Comparison of ENCODE assay signal across 18 cellular contexts in genomic region chr16:4202615-4203014, GRCh38. TPM values are rescaled to one million over a fixed set of nuclear protein-coding genes. Genes with fewer than 3 reads are reported as not detected.
DNase-seq lines count a peak whose midpoint lies in the region; ATAC-seq and TF ChIP-seq lines count a peak whose summit lies in the region.
"Had no signal": no experiment of that assay in that cellular context is flagged by ENCODE, and none has a peak within 500 bp of the region (broad histone marks: within the 10 kb centered on the region; RNA-seq: fewer than 3 reads in every experiment).

No MANE protein-coding gene starts in this region.

- POLR2A ChIA-PET in HEK293 (lab: Yijun Ruan, JAX): interaction anchor here (0.9 kb wide), 1 partner anchor 51 kb away, joined by 3 read pairs; no protein-coding TSS in a partner anchor

- H3K27ac ChIP-seq in HEK293 (ENCODE audit: extremely low read depth, low read depth, low read length): no peak overlapping the region
- H3K27ac ChIP-seq in osteoblast (ENCODE audit: low read depth, low read length): no peak overlapping the region
- peak overlapping the region; percentile 91 to 100 (median 98) for H3K27ac ChIP-seq in gastrocnemius medialis
- H3K27ac ChIP-seq in effector memory CD4-positive, alpha-beta T cell (ENCODE audit: insufficient read depth, low read length, poor library complexity, severe bottlenecking): no peak overlapping the region
- H3K27ac ChIP-seq: 22Rv1; A549; BLaER1 treated with 17β-estradiol and CSF1 and Interleukin-3, amounts not matched to agents 10 nM and 100 nM; C4-2B had no signal

- peak; percentile 48 for DNase-seq in osteoblast (ENCODE audit: insufficient read length, low spot score, missing footprints)
- DNase-seq in gastrocnemius medialis: no peak
- DNase-seq in effector memory CD4-positive, alpha-beta T cell: no peak
- DNase-seq: AML-193; Caco-2; Calu3; CD4-positive, alpha-beta T cell; CD8-positive, alpha-beta T cell; DMS79 treated with DMSO at 0.1 percent for 48 hours; GF-D8 had no signal

- H3K4me3 ChIP-seq in HEK293 (ENCODE audit: low read depth, low read length): no peak overlapping the region
- no peak overlapping the region for H3K4me3 ChIP-seq in osteoblast (ENCODE audit: insufficient read depth, low read length)
- no peak overlapping the region for H3K4me3 ChIP-seq in gastrocnemius medialis
- no peak overlapping the region for H3K4me3 ChIP-seq in effector memory CD4-positive, alpha-beta T cell (ENCODE audit: insufficient read depth, low read depth, low read length, poor library complexity, severe bottlenecking)
- H3K4me3 ChIP-seq: A549; BLaER1 treated with 17β-estradiol and CSF1 and Interleukin-3, amounts not matched to agents 10 nM and 100 nM had no signal

- CTCF ChIA-PET in HEK293 (lab: Yijun Ruan, JAX): interaction anchor here (0.5 to 7.2 kb wide), 6 partner anchors 31 to 201 kb away, joined by 3 to 73 read pairs (median 4); no protein-coding TSS in a partner anchor

- no peaks in the 10 kb centered on the region for H3K36me3 ChIP-seq in HEK293 (ENCODE audit: control insufficient read depth in 2 of 2, insufficient read depth in 1 of 2, low read length in 2 of 2)
- H3K36me3 ChIP-seq in osteoblast (ENCODE audit: insufficient read depth, low read length): no peaks in the 10 kb centered on the region
- peaks cover 0 to 56% of the 10 kb centered on the region in 2 donors for H3K36me3 ChIP-seq in gastrocnemius medialis
- H3K36me3 ChIP-seq in effector memory CD4-positive, alpha-beta T cell (ENCODE audit: control insufficient read depth, insufficient read depth, low read length): no peaks in the 10 kb centered on the region
- H3K36me3 ChIP-seq: BLaER1 treated with 17β-estradiol and CSF1 and Interleukin-3, amounts not matched to agents 10 nM and 100 nM had no signal

- H3K4me2 ChIP-seq in osteoblast (ENCODE audit: insufficient read depth, low read length): no peak overlapping the region
- H3K4me2 ChIP-seq: A549; BLaER1 treated with 17β-estradiol and CSF1 and Interleukin-3, amounts not matched to agents 10 nM and 100 nM had no signal

- ATAC-seq in gastrocnemius medialis: no peak
- ATAC-seq in GM19467 (IDR thresholded peaks at IDR 0.05; ENCODE audit: unreplicated experiment): no peak
- ATAC-seq: A549; CD8-positive, alpha-beta T cell had no signal

- no peak for TF ChIP-seq CTCF in HEK293 (tag by site-specific recombination; IDR thresholded peaks at IDR 0.05)
- no peak for TF ChIP-seq CTCF in osteoblast (IDR thresholded peaks at IDR 0.05; ENCODE audit: extremely low read depth, low read depth, low read length)
- TF ChIP-seq CTCF in gastrocnemius medialis (IDR thresholded peaks at IDR 0.05 in 4 of 5, conservative IDR thresholded peaks at IDR 0.05 in 1 of 5): no peak

- H3K27me3 ChIP-seq in osteoblast (ENCODE audit: insufficient read depth, low read length): no peaks in the 10 kb centered on the region
- H3K27me3 ChIP-seq in gastrocnemius medialis: no peaks in the 10 kb centered on the region
- no peaks in the 10 kb centered on the region for H3K27me3 ChIP-seq in effector memory CD4-positive, alpha-beta T cell (replicated peaks; ENCODE audit: control insufficient read depth, insufficient read depth, low read length, poor library complexity, severe bottlenecking)

- intact Hi-C loops in gastrocnemius medialis (cut with DNase I; ENCODE audit: low total_unique reads): loop anchor here (10.0 kb wide), 1 partner anchor 132 kb away; no protein-coding TSS in a partner anchor

- no peaks in the 10 kb centered on the region for H3K4me1 ChIP-seq in HEK293 (ENCODE audit: control insufficient read depth, insufficient read depth, low read length)
- H3K4me1 ChIP-seq in osteoblast (ENCODE audit: insufficient read depth, low read length): peaks cover 9% of the 10 kb centered on the region
- peaks cover 27 to 38% of the 10 kb centered on the region in 2 donors for H3K4me1 ChIP-seq in gastrocnemius medialis
- peaks cover 17% of the 10 kb centered on the region for H3K4me1 ChIP-seq in effector memory CD4-positive, alpha-beta T cell (ENCODE audit: control insufficient read depth, insufficient read depth, low read length, poor library complexity, severe bottlenecking)
- H3K4me1 ChIP-seq: Caco-2 had no signal

- H2AFZ ChIP-seq in osteoblast (ENCODE audit: low read length): no peak overlapping the region

- in situ Hi-C loops in gastrocnemius medialis (cut with MboI; ENCODE audit: low sequenced_read_pairs in 4 of 4): loop anchor here in 3 of 4 donors (5.0 to 10.0 kb wide), 2 partner anchors 50 to 52 kb away; no protein-coding TSS in a partner anchor

- no peaks in the 10 kb centered on the region for H4K20me1 ChIP-seq in osteoblast (ENCODE audit: insufficient read depth, low read length)
- H4K20me1 ChIP-seq: BLaER1 treated with 17β-estradiol and CSF1 and Interleukin-3, amounts not matched to agents 10 nM and 100 nM had no signal

- no peaks in the 10 kb centered on the region for H3K79me2 ChIP-seq in osteoblast (ENCODE audit: insufficient read depth, low read length)

- no peak for TF ChIP-seq POLR2A in gastrocnemius medialis (IDR thresholded peaks at IDR 0.05)

- H3K9me3 ChIP-seq in HEK293 (ENCODE audit: control insufficient read depth, insufficient read depth, low read depth, low read length) (no peaks in the 10 kb centered on the region), osteoblast (ENCODE audit: low read depth, low read length) (no peaks in the 10 kb centered on the region), gastrocnemius medialis (no peaks in the 10 kb centered on the region)
- no peaks in the 10 kb centered on the region for H3K9me3 ChIP-seq in effector memory CD4-positive, alpha-beta T cell (ENCODE audit: control insufficient read depth, low read length)
- H3K9me3 ChIP-seq: A549; BLaER1 treated with 17β-estradiol and CSF1 and Interleukin-3, amounts not matched to agents 10 nM and 100 nM; Caco-2 had no signal

TF ChIP-seq in HEK293, 187 proteins besides CTCF, POLR2A, EP300 and RAD21:
- peak; percentile 72; the same call in 1 of the 2 replicates for TF ChIP-seq SCRT1 (tag by site-specific recombination; IDR thresholded peaks at IDR 0.05; ENCODE audit: borderline replicate concordance)
- no peak for TF ChIP-seq ZNF114 (tag by site-specific recombination; IDR thresholded peaks at IDR 0.05)
- no peak for TF ChIP-seq ZNF521 (tag by site-specific recombination; IDR thresholded peaks at IDR 0.05)
- TF ChIP-seq KLF9 (tag by site-specific recombination; IDR thresholded peaks at IDR 0.05; ENCODE audit: low read depth): no peak
- no peak for TF ChIP-seq ZNF626 (tag by site-specific recombination; IDR thresholded peaks at IDR 0.05)
- TF ChIP-seq ZNF133 (tag by site-specific recombination; IDR thresholded peaks at IDR 0.05): no peak
- no peak for TF ChIP-seq PRDM4 (tag by site-specific recombination; IDR thresholded peaks at IDR 0.05)
- TF ChIP-seq ZNF169 (tag by site-specific recombination; IDR thresholded peaks at IDR 0.05): no peak
- no peak for TF ChIP-seq ZFP3 (tag by site-specific recombination; IDR thresholded peaks at IDR 0.05; ENCODE audit: low read depth)
- TF ChIP-seq SCRT2 (tag by site-specific recombination; IDR thresholded peaks at IDR 0.05): peak; percentile 52; the same call in 1 of the 2 replicates
TF ChIP-seq in HEK293: peak in this region for 2.

RNA-seq across cellular contexts. Expression of gene SRL, which starts 39.3 kb away (rescaled TPM):
- total RNA-seq in osteoblast (not detected in 2 replicates), gastrocnemius medialis (100 to 1,000 TPM; 184 to 519 (median 364) TPM)
- total RNA-seq: A172; B cell; Caco-2; Calu3; CD4-positive, alpha-beta T cell; CD8-positive, alpha-beta T cell had no signal

Comparison
In these comparisons a context has a peak if more than half of its experiments do, and no peak if none do; other contexts are left out.
1. H3K27ac ChIP-seq: peak in gastrocnemius medialis (4 of 4); none in HEK293 (single experiment), osteoblast (single experiment) and effector memory CD4-positive, alpha-beta T cell (single experiment).
2. RNA of gene SRL, which starts 39.3 kb away (total RNA-seq): 184 to 519 TPM in gastrocnemius medialis; not detected in osteoblast; every median in the first group is over 100 times any median in the second.